Comparison of ENCODE assay signal across 19 cellular contexts in the genomic region with DNA sequence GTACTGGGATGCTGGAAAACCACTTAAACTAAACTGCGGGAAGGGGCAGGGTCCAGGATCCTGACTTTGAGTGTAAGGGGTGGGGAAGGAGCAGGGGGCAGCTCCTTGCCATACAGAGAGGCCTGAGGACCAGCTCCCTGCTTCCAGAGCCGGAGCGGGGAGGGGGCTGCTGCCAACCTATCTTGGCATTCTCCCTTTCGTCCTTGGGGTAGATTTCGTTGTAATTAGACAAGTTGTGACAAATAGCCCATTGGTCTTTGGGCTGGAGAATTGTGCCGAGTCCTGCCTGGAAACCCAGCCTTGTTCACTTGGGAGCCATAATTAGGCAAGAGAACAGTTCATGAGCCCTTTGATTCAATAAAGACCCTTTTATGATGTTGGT.
A peak's percentile ranks its signal among the peaks of the same experiment; 100 is the strongest.
DNase-seq lines count a peak whose midpoint lies in the region; ATAC-seq, FAIRE-seq and TF ChIP-seq lines count a peak whose summit lies in the region.
"Had no signal": no experiment of that assay in that cellular context is flagged by ENCODE, and none has a peak within 500 bp of the region (broad histone marks: within the 10 kb centered on the region; RNA-seq: fewer than 3 reads in every experiment).

No MANE protein-coding gene starts in this region.

- no peak for TF ChIP-seq CTCF in RWPE1 (conservative IDR thresholded peaks at IDR 0.05; ENCODE audit: low read depth)
- TF ChIP-seq CTCF in gastroesophageal sphincter (IDR thresholded peaks at IDR 0.05) = no peak
- no peak for TF ChIP-seq CTCF in sigmoid colon (IDR thresholded peaks at IDR 0.05)
- TF ChIP-seq CTCF in pancreas (IDR thresholded peaks at IDR 0.05) = no peak

- H3K27me3 ChIP-seq in ACC112 (ENCODE audit: insufficient read depth, low read length) (no peaks in the 10 kb centered on the region), gastroesophageal sphincter (no peaks in the 10 kb centered on the region), sigmoid colon (no peaks in the 10 kb centered on the region), pancreas (no peaks in the 10 kb centered on the region)
- H3K27me3 ChIP-seq: Peyer's patch had no signal

- no peaks in the 10 kb centered on the region for H3K36me3 ChIP-seq in ACC112 (ENCODE audit: insufficient read depth, low read length)
- H3K36me3 ChIP-seq in gastroesophageal sphincter = no peaks in the 10 kb centered on the region
- peaks cover 0 to 5% (median 0%) of the 10 kb centered on the region in 4 donors for H3K36me3 ChIP-seq in sigmoid colon
- H3K36me3 ChIP-seq in pancreas = no peaks in the 10 kb centered on the region
- H3K36me3 ChIP-seq: HAP-1, Peyer's patch had no signal

- H3K9me3 ChIP-seq in gastroesophageal sphincter = no peaks in the 10 kb centered on the region
- no peaks in the 10 kb centered on the region for H3K9me3 ChIP-seq in sigmoid colon
- H3K9me3 ChIP-seq in pancreas = no peaks in the 10 kb centered on the region
- H3K9me3 ChIP-seq: HAP-1, Peyer's patch had no signal

- peak overlapping the region; percentile 85 for H3K27ac ChIP-seq in ACC112 (ENCODE audit: low read depth, low read length)
- peak overlapping the region; percentile 74 for H3K27ac ChIP-seq in RWPE1
- H3K27ac ChIP-seq in gastroesophageal sphincter = peak overlapping the region in 3 of 4 donors; percentile 34 to 87 (median 49)
- peak overlapping the region; percentile 57 to 96 (median 83) for H3K27ac ChIP-seq in sigmoid colon
- H3K27ac ChIP-seq in pancreas = peak overlapping the region in 2 of 4 donors; percentile 14 to 42

- FAIRE-seq in pancreas (lab: Jason Lieb, UNC) = no peak

- TF ChIP-seq POLR2A in gastroesophageal sphincter (IDR thresholded peaks at IDR 0.05) = no peak
- TF ChIP-seq POLR2A in sigmoid colon (IDR thresholded peaks at IDR 0.05) = no peak

- ATAC-seq in gastroesophageal sphincter (no peak), pancreas (no peak)

- CTCF ChIA-PET in RWPE1 (lab: Yijun Ruan, JAX) = interaction anchor here (1.6 kb wide), 1 partner anchor 276 kb away, joined by 4 read pairs; no protein-coding TSS in a partner anchor

- intact Hi-C loops in sigmoid colon (cut with DNase I) (no loop called here), pancreas (cut with DNase I) (no loop called here)

- WGBS in gastroesophageal sphincter (ENCODE audit: low coverage in 1 of 2), 2 donors = 79% methylated on average over 6 of the region's 6 CpGs; no CpG with 5 or more reads in 1 of the 2 donors
- 96% methylated on average over 6 of the region's 6 CpGs for WGBS in sigmoid colon, 2 donors
- 74 to 75% methylated on average over 6 of the region's 6 CpGs for WGBS in pancreas, 2 donors

- H3K79me2 ChIP-seq in ACC112 (ENCODE audit: control insufficient read depth, insufficient read depth, low read length, unreplicated experiment) = peaks cover 87% of the 10 kb centered on the region

- no peak overlapping the region for H3K4me3 ChIP-seq in ACC112 (ENCODE audit: low read depth, low read length)
- no peak overlapping the region for H3K4me3 ChIP-seq in gastroesophageal sphincter
- no peak overlapping the region for H3K4me3 ChIP-seq in sigmoid colon
- H3K4me3 ChIP-seq in pancreas = no peak overlapping the region
- H3K4me3 ChIP-seq: HAP-1, Peyer's patch had no signal

- H3K4me1 ChIP-seq in ACC112 (ENCODE audit: control insufficient read depth, insufficient read depth, low read length, unreplicated experiment) (peaks cover 90% of the 10 kb centered on the region), gastroesophageal sphincter (peaks cover 0 to 99% (median 61%) of the 10 kb centered on the region in 3 donors), sigmoid colon (peaks cover 0 to 97% (median 93%) of the 10 kb centered on the region in 4 donors), pancreas (peaks cover 3 to 32% (median 23%) of the 10 kb centered on the region in 3 donors)
- H3K4me1 ChIP-seq: HAP-1 had no signal

- DNase-seq in RWPE1 (ENCODE audit: low spot score) (no peak), sigmoid colon (no peak), pancreas (no peak), NCI-H2029 treated with DMSO at 0.1 percent for 48 hours (lab: John Stamatoyannopoulos, UW) (no peak), NCI-H510A (lab: John Stamatoyannopoulos, UW) (no peak), T-helper 1 cell (no peak)
- DNase-seq: COR-L47, DMS153, EL, KBM-7, NCI-H1092, NCI-H1694 treated with DMSO at 0.1 percent for 48 hours, NCI-H2171, NCI-H82, Peyer's patch, SHP77 had no signal

- POLR2A ChIA-PET in RWPE1 (lab: Yijun Ruan, JAX; ENCODE audit: low non-redundant PET) = no interaction called here

- TF ChIP-seq EP300 in gastroesophageal sphincter (IDR thresholded peaks at IDR 0.05) (no peak), sigmoid colon (IDR thresholded peaks at IDR 0.05) (no peak)

- no peak overlapping the region for H2AFZ ChIP-seq in ACC112 (ENCODE audit: low read length, unreplicated experiment)
